1 cellular context compared by ENCODE assay signal in the genomic region with DNA sequence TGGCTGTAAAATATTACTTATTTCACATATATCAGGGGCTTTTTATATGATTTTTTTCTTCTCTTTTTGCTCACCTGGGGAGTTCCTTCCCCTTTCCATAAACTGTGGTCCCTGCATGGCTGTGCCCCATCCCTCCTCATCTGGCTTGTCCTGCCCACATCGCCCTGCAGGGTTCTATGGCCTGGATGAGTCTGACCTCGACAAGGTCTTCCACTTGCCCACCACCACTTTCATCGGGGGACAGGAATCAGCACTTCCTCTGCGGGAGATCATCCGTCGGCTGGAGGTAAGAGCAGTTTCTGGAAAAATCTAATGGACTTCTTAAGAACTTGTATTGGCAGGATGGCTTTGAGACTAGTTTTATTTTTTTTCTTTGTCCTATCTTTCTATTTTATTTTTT.
TF ChIP-seq lines count a peak whose summit lies in the region.

No MANE protein-coding gene starts in this region.

TF ChIP-seq in GM23338, 12 proteins besides CTCF, POLR2A, EP300 and RAD21:
- no peak for TF ChIP-seq EZH2phosphoT487 (IDR thresholded peaks at IDR 0.05; ENCODE audit: unreplicated experiment)
- no peak for TF ChIP-seq EZH2 (IDR thresholded peaks at IDR 0.05; ENCODE audit: low read depth, unreplicated experiment)
- no peak for TF ChIP-seq ZNF331 (CRISPR knock-in tag; IDR thresholded peaks at IDR 0.05; ENCODE audit: low read depth)
- TF ChIP-seq, protein P1, sequence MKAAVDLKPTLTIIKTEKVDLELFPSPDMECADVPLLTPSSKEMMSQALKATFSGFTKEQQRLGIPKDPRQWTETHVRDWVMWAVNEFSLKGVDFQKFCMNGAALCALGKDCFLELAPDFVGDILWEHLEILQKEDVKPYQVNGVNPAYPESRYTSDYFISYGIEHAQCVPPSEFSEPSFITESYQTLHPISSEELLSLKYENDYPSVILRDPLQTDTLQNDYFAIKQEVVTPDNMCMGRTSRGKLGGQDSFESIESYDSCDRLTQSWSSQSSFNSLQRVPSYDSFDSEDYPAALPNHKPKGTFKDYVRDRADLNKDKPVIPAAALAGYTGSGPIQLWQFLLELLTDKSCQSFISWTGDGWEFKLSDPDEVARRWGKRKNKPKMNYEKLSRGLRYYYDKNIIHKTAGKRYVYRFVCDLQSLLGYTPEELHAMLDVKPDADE (IDR thresholded peaks at IDR 0.05): no peak
- TF ChIP-seq, protein P2, sequence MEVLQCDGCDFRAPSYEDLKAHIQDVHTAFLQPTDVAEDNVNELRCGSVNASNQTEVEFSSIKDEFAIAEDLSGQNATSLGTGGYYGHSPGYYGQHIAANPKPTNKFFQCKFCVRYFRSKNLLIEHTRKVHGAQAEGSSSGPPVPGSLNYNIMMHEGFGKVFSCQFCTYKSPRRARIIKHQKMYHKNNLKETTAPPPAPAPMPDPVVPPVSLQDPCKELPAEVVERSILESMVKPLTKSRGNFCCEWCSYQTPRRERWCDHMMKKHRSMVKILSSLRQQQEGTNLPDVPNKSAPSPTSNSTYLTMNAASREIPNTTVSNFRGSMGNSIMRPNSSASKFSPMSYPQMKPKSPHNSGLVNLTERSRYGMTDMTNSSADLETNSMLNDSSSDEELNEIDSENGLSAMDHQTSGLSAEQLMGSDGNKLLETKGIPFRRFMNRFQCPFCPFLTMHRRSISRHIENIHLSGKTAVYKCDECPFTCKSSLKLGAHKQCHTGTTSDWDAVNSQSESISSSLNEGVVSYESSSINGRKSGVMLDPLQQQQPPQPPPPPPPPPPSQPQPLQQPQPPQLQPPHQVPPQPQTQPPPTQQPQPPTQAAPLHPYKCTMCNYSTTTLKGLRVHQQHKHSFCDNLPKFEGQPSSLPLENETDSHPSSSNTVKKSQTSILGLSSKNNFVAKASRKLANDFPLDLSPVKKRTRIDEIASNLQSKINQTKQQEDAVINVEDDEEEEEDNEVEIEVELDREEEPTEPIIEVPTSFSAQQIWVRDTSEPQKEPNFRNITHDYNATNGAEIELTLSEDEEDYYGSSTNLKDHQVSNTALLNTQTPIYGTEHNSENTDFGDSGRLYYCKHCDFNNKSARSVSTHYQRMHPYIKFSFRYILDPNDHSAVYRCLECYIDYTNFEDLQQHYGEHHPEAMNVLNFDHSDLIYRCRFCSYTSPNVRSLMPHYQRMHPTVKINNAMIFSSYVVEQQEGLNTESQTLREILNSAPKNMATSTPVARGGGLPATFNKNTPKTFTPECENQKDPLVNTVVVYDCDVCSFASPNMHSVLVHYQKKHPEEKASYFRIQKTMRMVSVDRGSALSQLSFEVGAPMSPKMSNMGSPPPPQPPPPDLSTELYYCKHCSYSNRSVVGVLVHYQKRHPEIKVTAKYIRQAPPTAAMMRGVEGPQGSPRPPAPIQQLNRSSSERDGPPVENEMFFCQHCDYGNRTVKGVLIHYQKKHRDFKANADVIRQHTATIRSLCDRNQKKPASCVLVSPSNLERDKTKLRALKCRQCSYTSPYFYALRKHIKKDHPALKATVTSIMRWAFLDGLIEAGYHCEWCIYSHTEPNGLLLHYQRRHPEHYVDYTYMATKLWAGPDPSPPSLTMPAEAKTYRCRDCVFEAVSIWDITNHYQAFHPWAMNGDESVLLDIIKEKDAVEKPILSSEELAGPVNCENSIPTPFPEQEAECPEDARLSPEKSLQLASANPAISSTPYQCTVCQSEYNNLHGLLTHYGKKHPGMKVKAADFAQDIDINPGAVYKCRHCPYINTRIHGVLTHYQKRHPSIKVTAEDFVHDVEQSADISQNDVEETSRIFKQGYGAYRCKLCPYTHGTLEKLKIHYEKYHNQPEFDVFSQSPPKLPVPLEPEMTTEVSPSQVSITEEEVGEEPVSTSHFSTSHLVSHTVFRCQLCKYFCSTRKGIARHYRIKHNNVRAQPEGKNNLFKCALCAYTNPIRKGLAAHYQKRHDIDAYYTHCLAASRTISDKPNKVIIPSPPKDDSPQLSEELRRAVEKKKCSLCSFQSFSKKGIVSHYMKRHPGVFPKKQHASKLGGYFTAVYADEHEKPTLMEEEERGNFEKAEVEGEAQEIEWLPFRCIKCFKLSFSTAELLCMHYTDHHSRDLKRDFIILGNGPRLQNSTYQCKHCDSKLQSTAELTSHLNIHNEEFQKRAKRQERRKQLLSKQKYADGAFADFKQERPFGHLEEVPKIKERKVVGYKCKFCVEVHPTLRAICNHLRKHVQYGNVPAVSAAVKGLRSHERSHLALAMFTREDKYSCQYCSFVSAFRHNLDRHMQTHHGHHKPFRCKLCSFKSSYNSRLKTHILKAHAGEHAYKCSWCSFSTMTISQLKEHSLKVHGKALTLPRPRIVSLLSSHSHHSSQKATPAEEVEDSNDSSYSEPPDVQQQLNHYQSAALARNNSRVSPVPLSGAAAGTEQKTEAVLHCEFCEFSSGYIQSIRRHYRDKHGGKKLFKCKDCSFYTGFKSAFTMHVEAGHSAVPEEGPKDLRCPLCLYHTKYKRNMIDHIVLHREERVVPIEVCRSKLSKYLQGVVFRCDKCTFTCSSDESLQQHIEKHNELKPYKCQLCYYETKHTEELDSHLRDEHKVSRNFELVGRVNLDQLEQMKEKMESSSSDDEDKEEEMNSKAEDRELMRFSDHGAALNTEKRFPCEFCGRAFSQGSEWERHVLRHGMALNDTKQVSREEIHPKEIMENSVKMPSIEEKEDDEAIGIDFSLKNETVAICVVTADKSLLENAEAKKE (CRISPR knock-in tag; IDR thresholded peaks at IDR 0.05): no peak
- TF ChIP-seq STAT1 (IDR thresholded peaks at IDR 0.05; ENCODE audit: unreplicated experiment): no peak
- TF ChIP-seq CREB1 (CRISPR knock-in tag; IDR thresholded peaks at IDR 0.05; ENCODE audit: low read depth): no peak
- TF ChIP-seq, protein P3, sequence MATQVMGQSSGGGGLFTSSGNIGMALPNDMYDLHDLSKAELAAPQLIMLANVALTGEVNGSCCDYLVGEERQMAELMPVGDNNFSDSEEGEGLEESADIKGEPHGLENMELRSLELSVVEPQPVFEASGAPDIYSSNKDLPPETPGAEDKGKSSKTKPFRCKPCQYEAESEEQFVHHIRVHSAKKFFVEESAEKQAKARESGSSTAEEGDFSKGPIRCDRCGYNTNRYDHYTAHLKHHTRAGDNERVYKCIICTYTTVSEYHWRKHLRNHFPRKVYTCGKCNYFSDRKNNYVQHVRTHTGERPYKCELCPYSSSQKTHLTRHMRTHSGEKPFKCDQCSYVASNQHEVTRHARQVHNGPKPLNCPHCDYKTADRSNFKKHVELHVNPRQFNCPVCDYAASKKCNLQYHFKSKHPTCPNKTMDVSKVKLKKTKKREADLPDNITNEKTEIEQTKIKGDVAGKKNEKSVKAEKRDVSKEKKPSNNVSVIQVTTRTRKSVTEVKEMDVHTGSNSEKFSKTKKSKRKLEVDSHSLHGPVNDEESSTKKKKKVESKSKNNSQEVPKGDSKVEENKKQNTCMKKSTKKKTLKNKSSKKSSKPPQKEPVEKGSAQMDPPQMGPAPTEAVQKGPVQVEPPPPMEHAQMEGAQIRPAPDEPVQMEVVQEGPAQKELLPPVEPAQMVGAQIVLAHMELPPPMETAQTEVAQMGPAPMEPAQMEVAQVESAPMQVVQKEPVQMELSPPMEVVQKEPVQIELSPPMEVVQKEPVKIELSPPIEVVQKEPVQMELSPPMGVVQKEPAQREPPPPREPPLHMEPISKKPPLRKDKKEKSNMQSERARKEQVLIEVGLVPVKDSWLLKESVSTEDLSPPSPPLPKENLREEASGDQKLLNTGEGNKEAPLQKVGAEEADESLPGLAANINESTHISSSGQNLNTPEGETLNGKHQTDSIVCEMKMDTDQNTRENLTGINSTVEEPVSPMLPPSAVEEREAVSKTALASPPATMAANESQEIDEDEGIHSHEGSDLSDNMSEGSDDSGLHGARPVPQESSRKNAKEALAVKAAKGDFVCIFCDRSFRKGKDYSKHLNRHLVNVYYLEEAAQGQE (IDR thresholded peaks at IDR 0.05; ENCODE audit: unreplicated experiment): no peak
